In the genomic region with DNA sequence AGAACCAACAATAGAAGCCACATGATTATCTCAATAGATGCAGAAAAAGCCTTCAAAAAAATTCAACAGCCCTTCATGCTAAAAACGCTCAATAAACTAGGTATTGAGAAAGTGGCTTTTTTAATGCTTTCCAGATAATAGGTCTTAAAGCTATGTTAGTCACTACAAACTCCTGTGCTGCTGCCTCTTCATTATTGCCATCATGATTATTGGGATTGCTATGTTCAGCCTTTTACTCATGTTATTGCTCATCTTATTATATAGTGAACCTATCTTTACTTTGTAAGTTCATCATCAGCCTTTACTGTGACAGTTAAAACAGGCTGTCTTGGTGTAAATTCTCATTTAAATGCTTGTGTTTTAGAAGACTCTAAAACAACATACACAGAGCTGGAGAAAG, we compare ENCODE assay signal across 22 cellular contexts.
"Had no signal": no experiment of that assay in that cellular context is flagged by ENCODE, and none has a peak within 500 bp of the region (broad histone marks: within the 10 kb centered on the region; RNA-seq: fewer than 3 reads in every experiment).

No MANE protein-coding gene starts in this region.

- H3K4me1 Mint-ChIP-seq: activated B cell treated with CpG ODN at 0.5 μM for 24 hours; activated CD4-positive, alpha-beta T cell treated with anti-CD3 and anti-CD28 coated beads, Interleukin-2, amount 10 ng/mL, durations not matched to agents 24 days and 14 days; T-helper 17 cell had no signal

- H3K36me3 ChIP-seq: brain microvascular endothelial cell had no signal

- H3K9ac ChIP-seq: KMS-11 had no signal

- H3K9me3 Mint-ChIP-seq: activated B cell treated with CpG ODN at 0.5 μM for 24 hours had no signal

- DNase-seq: activated B cell treated with CpG ODN at 0.5 μM for 24 hours; activated CD4-positive, alpha-beta memory T cell treated with anti-CD3 and anti-CD28 coated beads for 36 hours; activated CD4-positive, alpha-beta T cell treated with anti-CD3 and anti-CD28 coated beads for 1 hour; activated CD4-positive, alpha-beta T cell treated with anti-CD3 and anti-CD28 coated beads, Interleukin-2, amount 10 ng/mL, durations not matched to agents 24 days and 14 days; activated CD8-positive, alpha-beta memory T cell treated with anti-CD3 and anti-CD28 coated beads for 24 hours; activated gamma-delta T cell; activated naive CD4-positive, alpha-beta T cell treated with anti-CD3 and anti-CD28 coated beads for 36 hours; activated T-cell treated with anti-CD3 and anti-CD28 coated beads, Interleukin-2, amount 50 U/mL, for 4 hours; brain microvascular endothelial cell; cerebellar nuclear complex; NCI-H1092; NCI-H1417; NCI-H1930; NCI-H2107; NCI-H2171 treated with DMSO at 0.1 percent for 48 hours; NCI-H226; NCI-H526 treated with DMSO at 0.1 percent for 48 hours; SHP77 treated with DMSO at 0.1 percent for 48 hours; T-helper 17 cell; T-helper 9 cell had no signal

- H3K27me3 ChIP-seq: brain microvascular endothelial cell had no signal

- H3K4me3 Mint-ChIP-seq: activated B cell treated with CpG ODN at 0.5 μM for 24 hours; activated CD4-positive, alpha-beta memory T cell treated with anti-CD3 and anti-CD28 coated beads for 36 hours; activated CD4-positive, alpha-beta T cell treated with anti-CD3 and anti-CD28 coated beads, Interleukin-2, amount 10 ng/mL, durations not matched to agents 24 days and 14 days; activated naive CD4-positive, alpha-beta T cell treated with anti-CD3 and anti-CD28 coated beads for 36 hours; activated naive CD8-positive, alpha-beta T cell; activated T-cell treated with anti-CD3 and anti-CD28 coated beads, Interleukin-2, amount 50 U/mL, for 4 hours; T-helper 17 cell had no signal

- ATAC-seq: activated T-cell treated with anti-CD3 and anti-CD28 coated beads, Interleukin-2, amount 50 U/mL, for 4 hours; T-helper 17 cell had no signal

- H3K27ac Mint-ChIP-seq: activated B cell treated with CpG ODN at 0.5 μM for 24 hours; activated CD4-positive, alpha-beta memory T cell treated with anti-CD3 and anti-CD28 coated beads for 36 hours; activated CD4-positive, alpha-beta T cell treated with anti-CD3 and anti-CD28 coated beads, Interleukin-2, amount 10 ng/mL, durations not matched to agents 24 days and 14 days; activated naive CD4-positive, alpha-beta T cell treated with anti-CD3 and anti-CD28 coated beads for 36 hours; activated naive CD8-positive, alpha-beta T cell; T-helper 17 cell had no signal

- H3K27me3 Mint-ChIP-seq: activated B cell treated with CpG ODN at 0.5 μM for 24 hours; activated CD4-positive, alpha-beta memory T cell treated with anti-CD3 and anti-CD28 coated beads for 36 hours; activated CD4-positive, alpha-beta T cell treated with anti-CD3 and anti-CD28 coated beads, Interleukin-2, amount 10 ng/mL, durations not matched to agents 24 days and 14 days; activated naive CD8-positive, alpha-beta T cell; T-helper 17 cell had no signal

- H3K36me3 Mint-ChIP-seq: activated CD4-positive, alpha-beta memory T cell treated with anti-CD3 and anti-CD28 coated beads for 36 hours; activated naive CD8-positive, alpha-beta T cell had no signal
